ENCODE assay signal across 8 cellular contexts in the genomic region with DNA sequence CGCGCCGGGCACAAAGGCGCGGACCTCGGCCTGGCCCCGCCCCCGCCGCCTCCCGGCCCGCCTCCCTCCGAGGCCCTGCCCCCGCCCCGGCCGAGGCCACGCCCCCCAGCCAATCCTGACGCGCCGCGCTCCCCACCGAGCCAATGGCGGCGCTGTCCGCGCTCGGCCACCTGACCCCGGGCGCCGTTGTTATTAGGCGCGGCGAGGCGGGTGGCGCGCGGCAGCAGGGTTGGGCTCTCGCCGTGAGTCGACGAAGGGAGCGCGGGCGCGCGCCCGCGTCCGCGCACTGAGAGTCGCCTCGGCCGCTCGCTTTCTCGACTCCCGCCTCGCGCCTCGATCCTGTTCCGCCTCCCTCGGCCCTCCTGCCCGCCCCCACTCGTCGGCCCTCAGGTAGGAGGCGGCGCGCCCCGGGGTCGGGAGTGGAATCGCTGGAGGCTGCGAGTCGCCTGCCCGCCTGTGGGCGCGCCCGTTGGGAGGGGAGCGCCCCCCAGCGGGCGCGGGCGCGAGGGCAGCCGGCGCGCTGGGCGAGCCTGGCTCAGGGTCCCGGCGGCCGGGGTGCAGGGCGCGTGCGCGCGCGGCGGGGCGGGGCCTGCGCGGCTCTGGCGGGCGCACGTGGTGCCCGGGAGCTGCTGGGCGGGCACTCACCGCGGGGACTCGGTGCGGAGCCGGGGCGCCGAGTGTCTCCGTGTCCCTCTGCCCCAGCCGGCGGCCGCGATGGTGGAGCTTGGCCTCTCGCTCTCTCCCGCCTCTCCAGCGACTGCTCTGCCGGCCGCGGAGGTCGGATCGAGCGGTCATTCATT. TPM values are rescaled to one million over a fixed set of nuclear protein-coding genes. Genes with fewer than 3 reads are reported as not detected.
A peak's percentile ranks its signal among the peaks of the same experiment; 100 is the strongest.
DNase-seq lines count a peak whose midpoint lies in the region; ATAC-seq and TF ChIP-seq lines count a peak whose summit lies in the region.

No MANE protein-coding gene starts in this region.

- H3K9me3 ChIP-seq in thoracic aorta = no peaks in the 10 kb centered on the region

- no peaks in the 10 kb centered on the region for H3K9me3 Mint-ChIP-seq in nephron progenitor cell

- H3K36me3 ChIP-seq in thoracic aorta = no peaks in the 10 kb centered on the region

- H3K4me3 ChIP-seq in foreskin fibroblast (ENCODE audit: low read depth in 1 of 2, low read length in 2 of 2) (no peak overlapping the region), thoracic aorta (peak overlapping the region; percentile 58)

- H3K27me3 ChIP-seq in thoracic aorta (replicated peaks; ENCODE audit: insufficient read depth) = peaks cover 30% of the 10 kb centered on the region

- no peak overlapping the region for H3K27ac Mint-ChIP-seq in nephron progenitor cell

- peaks cover 8 to 32% of the 10 kb centered on the region in 2 donors for H3K4me1 ChIP-seq in thoracic aorta (ENCODE audit: control insufficient read depth in 1 of 2, low read depth in 2 of 2)

- no peak for TF ChIP-seq CTCF in GM13976 (IDR thresholded peaks at IDR 0.05; ENCODE audit: borderline replicate concordance, control extremely low read depth, extremely low read depth, insufficient read depth, missing control alignments)
- no peak for TF ChIP-seq CTCF in foreskin fibroblast (IDR thresholded peaks at IDR 0.05; ENCODE audit: low read depth, low read length)
- peak; percentile 24 for TF ChIP-seq CTCF in nephron progenitor cell (IDR thresholded peaks at IDR 0.05)
- no peak for TF ChIP-seq CTCF in thoracic aorta (IDR thresholded peaks at IDR 0.05)

- peak overlapping the region; percentile 76 for H3K4me3 Mint-ChIP-seq in nephron progenitor cell

- peaks cover 60% of the 10 kb centered on the region for H3K4me1 Mint-ChIP-seq in nephron progenitor cell

- DNase-seq in GM13976 (ENCODE audit: low spot score) = peak; percentile 91
- peak; percentile 85 for DNase-seq in NCI-H146 (lab: John Stamatoyannopoulos, UW)
- peak; percentile 38 for DNase-seq in activated T-cell treated with anti-CD3 and anti-CD28 coated beads for 24 hours (ENCODE audit: low read depth)
- DNase-seq in foreskin fibroblast = peak; percentile 58 to 76
- DNase-seq in nephron progenitor cell = peak; percentile 98
- no peak for DNase-seq in thoracic aorta (ENCODE audit: low spot score)
- no peak for DNase-seq in NCI-H345 treated with DMSO at 0.1 percent for 48 hours (lab: John Stamatoyannopoulos, UW; ENCODE audit: unreplicated experiment)

- no peak overlapping the region for H3K27ac ChIP-seq in thoracic aorta

- ATAC-seq in HG02588 (IDR thresholded peaks at IDR 0.05; ENCODE audit: unreplicated experiment) = peak; percentile 76
- no peak for ATAC-seq in thoracic aorta (ENCODE audit: insufficient number of reproducible peaks, low FRiP score, low read depth)

- H3K27me3 Mint-ChIP-seq in nephron progenitor cell (ENCODE audit: low read depth, poor library complexity) = peaks cover 94% of the 10 kb centered on the region

- no peaks in the 10 kb centered on the region for H3K36me3 Mint-ChIP-seq in nephron progenitor cell (ENCODE audit: low read depth)

- in situ Hi-C loops in GM13976 (cut with MboI; ENCODE audit: low sequenced_read_pairs, unreplicated experiment) = no loop called here

RNA-seq across cellular contexts. Expression of a gene that starts 0.4 kb away (rescaled TPM):
- total RNA-seq in thoracic aorta = 1 to 10 TPM in 1 of 2 donors, not detected in 1; 8.8 TPM

Comparison
In these comparisons a context has a peak if more than half of its experiments do, and no peak if none do; other contexts are left out.
1. DNase-seq: peak in GM13976 (single experiment), NCI-H146 (single experiment), activated T-cell treated with anti-CD3 and anti-CD28 coated beads for 24 hours (single experiment), foreskin fibroblast (2 of 2) and nephron progenitor cell (single experiment); none in thoracic aorta (single experiment) and NCI-H345 treated with DMSO at 0.1 percent for 48 hours (single experiment).